In genomic region chr15:37095197-37095992, GRCh38 we compare ENCODE assay signal across 12 cellular contexts. TPM values are rescaled to one million over a fixed set of nuclear protein-coding genes. Genes with fewer than 3 reads are reported as not detected.
DNase-seq lines count a peak whose midpoint lies in the region; ATAC-seq lines count a peak whose summit lies in the region.
"Had no signal": no experiment of that assay in that cellular context is flagged by ENCODE, and none has a peak within 500 bp of the region (broad histone marks: within the 10 kb centered on the region; RNA-seq: fewer than 3 reads in every experiment).

No MANE protein-coding gene starts in this region.

- H3K27ac ChIP-seq in HUES6 (ENCODE audit: low read depth, low read length) = 0 out of 2 replicates have a peak overlapping the region, but pooled peaks have one; percentile 51
- peak overlapping the region; percentile 66 for H3K27ac ChIP-seq in ectodermal cell (ENCODE audit: insufficient read depth, low read depth, low read length, poor library complexity, severe bottlenecking)
- peak overlapping the region; percentile 78 for H3K27ac ChIP-seq in layer of hippocampus (ENCODE audit: low read depth, low read length)
- H3K27ac ChIP-seq in stomach smooth muscle (ENCODE audit: low read length) = peak overlapping the region; percentile 90
- H3K27ac ChIP-seq: HL-60 had no signal

- H3K9me3 ChIP-seq in HUES6 (ENCODE audit: control insufficient read depth, insufficient read depth, low read depth, low read length) (no peaks in the 10 kb centered on the region), ectodermal cell (ENCODE audit: control insufficient read depth, low read length) (no peaks in the 10 kb centered on the region), stomach smooth muscle (ENCODE audit: control insufficient read depth in 2 of 2, low read length in 2 of 2) (no peaks in the 10 kb centered on the region)

- ATAC-seq in HG02642 (IDR thresholded peaks at IDR 0.05; ENCODE audit: poor library complexity, unreplicated experiment) (no peak), GM19467 (IDR thresholded peaks at IDR 0.05; ENCODE audit: unreplicated experiment) (no peak)
- ATAC-seq: activated naive CD4-positive, alpha-beta T cell treated with anti-CD3 and anti-CD28 coated beads, Interleukin-2, amount 50 U/mL, for 72 hours had no signal

- DNase-seq in NCI-H2196 treated with DMSO at 0.1 percent for 48 hours (lab: John Stamatoyannopoulos, UW; ENCODE audit: unreplicated experiment) = no peak
- no peak for DNase-seq in DMS153 treated with DMSO at 0.1 percent for 48 hours (lab: John Stamatoyannopoulos, UW; ENCODE audit: unreplicated experiment)
- DNase-seq: left cardiac atrium, NCI-H524 treated with DMSO at 0.1 percent for 48 hours had no signal

- H3K27me3 ChIP-seq in HUES6 (ENCODE audit: control insufficient read depth, insufficient read depth, low read length) = peaks cover 83% of the 10 kb centered on the region
- H3K27me3 ChIP-seq in ectodermal cell (ENCODE audit: control insufficient read depth, insufficient read depth, low read length, poor library complexity, severe bottlenecking) = no peaks in the 10 kb centered on the region
- peaks cover 3% of the 10 kb centered on the region for H3K27me3 ChIP-seq in layer of hippocampus (ENCODE audit: control insufficient read depth, insufficient read depth, low read length)
- no peaks in the 10 kb centered on the region for H3K27me3 ChIP-seq in stomach smooth muscle (ENCODE audit: control insufficient read depth in 1 of 2, insufficient read depth in 2 of 2, low read length in 2 of 2)

- H3K4me1 ChIP-seq in HUES6 (ENCODE audit: control insufficient read depth, insufficient read depth, low read length) (peaks cover 55% of the 10 kb centered on the region), ectodermal cell (ENCODE audit: control insufficient read depth, insufficient read depth, low read length) (peaks cover 38% of the 10 kb centered on the region), stomach smooth muscle (ENCODE audit: control insufficient read depth, insufficient read depth, low read length) (peaks cover 38% of the 10 kb centered on the region)

- H3K36me3 ChIP-seq in HUES6 (ENCODE audit: control insufficient read depth, insufficient read depth, low read length) = no peaks in the 10 kb centered on the region
- H3K36me3 ChIP-seq in ectodermal cell (ENCODE audit: control insufficient read depth, insufficient read depth, low read length) = peaks cover 28% of the 10 kb centered on the region
- peaks cover 0 to 8% of the 10 kb centered on the region in 2 donors for H3K36me3 ChIP-seq in stomach smooth muscle (ENCODE audit: control insufficient read depth in 2 of 2, insufficient read depth in 2 of 2, low read length in 2 of 2)

- 1 to 2% methylated on average over 36 of the region's 36 CpGs for WGBS in ectodermal cell, 2 experiments

- H3K4me3 ChIP-seq in HUES6 (ENCODE audit: low read depth, low read length) (peak overlapping the region; percentile 90), ectodermal cell (ENCODE audit: insufficient read depth, low read depth, low read length) (peak overlapping the region; percentile 86), stomach smooth muscle (ENCODE audit: low read length in 2 of 2) (peak overlapping the region; percentile 91 to 95)

- H3K9ac ChIP-seq in HUES6 (ENCODE audit: low read length) (peak overlapping the region; percentile 65), stomach smooth muscle (ENCODE audit: low read length in 2 of 2) (peak overlapping the region; percentile 90 to 93)

RNA-seq across cellular contexts. Expression of gene MEIS2, which starts 5.0 kb away (rescaled TPM):
- 88.1 TPM for polyA plus RNA-seq in ectodermal cell (2013, experiment 1 of 4)
- polyA plus RNA-seq in ectodermal cell (2013, experiment 2 of 4) = 77.5 TPM
- 75.8 TPM for polyA plus RNA-seq in ectodermal cell (2013, experiment 3 of 4)
- 82.1 TPM for polyA plus RNA-seq in ectodermal cell (2013, experiment 4 of 4)
